In the genomic region with DNA sequence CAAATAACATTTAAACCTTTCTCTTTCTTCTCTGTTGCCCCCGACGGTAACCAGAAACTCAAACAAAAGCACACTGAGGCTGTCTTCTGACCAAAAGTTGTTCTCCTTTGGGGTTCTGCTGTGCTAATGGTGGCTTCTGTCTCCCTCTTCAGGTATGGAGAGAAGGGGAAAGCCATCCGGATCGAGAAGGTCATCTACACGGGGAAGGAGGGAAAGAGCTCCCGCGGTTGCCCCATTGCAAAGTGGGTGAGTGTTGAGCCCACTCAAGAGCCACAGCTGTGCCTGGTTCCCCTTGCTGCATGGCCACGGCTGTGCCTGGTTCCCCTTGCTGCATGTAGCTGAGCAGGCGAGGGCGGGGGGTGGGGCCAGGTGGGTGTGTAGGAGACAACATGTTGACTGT, we compare ENCODE assay signal across 9 cellular contexts.
DNase-seq lines count a peak whose midpoint lies in the region; ATAC-seq and TF ChIP-seq lines count a peak whose summit lies in the region.
"Had no signal": no experiment of that assay in that cellular context is flagged by ENCODE, and none has a peak within 500 bp of the region (broad histone marks: within the 10 kb centered on the region; RNA-seq: fewer than 3 reads in every experiment).

No MANE protein-coding gene starts in this region.

- DNase-seq in NOMO-1 (lab: John Stamatoyannopoulos, UW; ENCODE audit: unreplicated experiment in 2 of 2) = peak; percentile 68 to 79
- DNase-seq in NOMO-1 treated with dmso at 0.1 percent for 144 hours (lab: John Stamatoyannopoulos, UW; ENCODE audit: unreplicated experiment) = no peak
- peak in 1 of 2 donors; percentile 8 for DNase-seq in cardiac fibroblast (ENCODE audit: low read depth in 2 of 2)
- no peak for DNase-seq in activated CD8-positive, alpha-beta memory T cell treated with anti-CD3 and anti-CD28 coated beads, Interleukin-2, amount 50 U/mL, for 48 hours
- DNase-seq in ACHN = no peak
- DNase-seq in AG08396 (ENCODE audit: low spot score) = no peak
- DNase-seq: AML-193 had no signal

- H3K27me3 ChIP-seq in stomach smooth muscle (ENCODE audit: control insufficient read depth in 1 of 2, insufficient read depth in 2 of 2, low read length in 2 of 2) = no peaks in the 10 kb centered on the region

- peak overlapping the region; percentile 11 for H3K27ac ChIP-seq in stomach smooth muscle (ENCODE audit: low read length)

- peak; percentile 7 for TF ChIP-seq CTCF in cardiac fibroblast (IDR thresholded peaks at IDR 0.05; ENCODE audit: low read depth, low read length)

- peaks cover 0 to 11% of the 10 kb centered on the region in 2 donors for H3K36me3 ChIP-seq in stomach smooth muscle (ENCODE audit: control insufficient read depth in 2 of 2, insufficient read depth in 2 of 2, low read length in 2 of 2)

- H3K9ac ChIP-seq in stomach smooth muscle (ENCODE audit: low read length in 2 of 2) = peak overlapping the region; percentile 59 to 62

- no peaks in the 10 kb centered on the region for H3K9me3 ChIP-seq in stomach smooth muscle (ENCODE audit: control insufficient read depth in 2 of 2, low read length in 2 of 2)

- H3K4me1 ChIP-seq in stomach smooth muscle (ENCODE audit: control insufficient read depth, insufficient read depth, low read length) = peaks cover 15% of the 10 kb centered on the region

- ATAC-seq in HG03039 (IDR thresholded peaks at IDR 0.05; ENCODE audit: unreplicated experiment) = peak; percentile 12

- in situ Hi-C loops in ACHN (cut with HindIII; ENCODE audit: low pct_ligation_motif_present, low pct_unique_long_range_greater_than_20kb, low sequenced_read_pairs) = no loop called here

- H3K4me3 ChIP-seq in cardiac fibroblast (replicated peaks in 1 of 2; ENCODE audit: low read depth in 2 of 2, low read length in 2 of 2) (no peak overlapping the region), stomach smooth muscle (ENCODE audit: low read length in 2 of 2) (peak overlapping the region; percentile 41 to 64)

Comparison
In these comparisons a context has a peak if more than half of its experiments do, and no peak if none do; other contexts are left out.
1. DNase-seq: peak in NOMO-1 (2 of 2); none in NOMO-1 treated with dmso at 0.1 percent for 144 hours (single experiment), activated CD8-positive, alpha-beta memory T cell treated with anti-CD3 and anti-CD28 coated beads, Interleukin-2, amount 50 U/mL, for 48 hours (single experiment), ACHN (single experiment) and AG08396 (single experiment).
2. H3K4me3 ChIP-seq: peak in stomach smooth muscle (2 of 2); none in cardiac fibroblast (0 of 2).